In genomic region chr22:48560836-48561235, GRCh38 we compare ENCODE assay signal across 22 cellular contexts.
"Had no signal": no experiment of that assay in that cellular context is flagged by ENCODE, and none has a peak within 500 bp of the region (broad histone marks: within the 10 kb centered on the region; RNA-seq: fewer than 3 reads in every experiment).

No MANE protein-coding gene starts in this region.

- H3K27me3 ChIP-seq: colonic mucosa, right lobe of liver, transverse colon, upper lobe of right lung, vagina had no signal

- H3K4me3 ChIP-seq: colonic mucosa, esophagus squamous epithelium, lung, right lobe of liver, thoracic aorta, transverse colon, upper lobe of right lung, vagina had no signal

- H3K36me3 ChIP-seq: colonic mucosa, esophagus squamous epithelium, right lobe of liver, thoracic aorta, transverse colon, upper lobe of right lung, vagina had no signal

- H3K9me3 Mint-ChIP-seq: dendritic cell treated with granulocyte-macrophage colony-stimulating factor and Interleukin-4, amounts not matched to agents 40 ng/mL and 50 ng/mL, for 4 days; natural killer cell; stimulated activated naive CD8-positive, alpha-beta T cell treated with anti-CD3 and anti-CD28 coated beads, Interleukin-15, Interleukin-2, amounts not matched to agents 100 ng/mL and 50 ng/mL, for 24 hours had no signal

- H3K27ac ChIP-seq: colonic mucosa, esophagus squamous epithelium, parathyroid adenoma, right lobe of liver, thoracic aorta, transverse colon, upper lobe of right lung, vagina had no signal

- H3K27me3 Mint-ChIP-seq: dendritic cell treated with granulocyte-macrophage colony-stimulating factor and Interleukin-4, amounts not matched to agents 40 ng/mL and 50 ng/mL, for 4 days; stimulated activated naive CD8-positive, alpha-beta T cell treated with anti-CD3 and anti-CD28 coated beads, Interleukin-15, Interleukin-2, amounts not matched to agents 100 ng/mL and 50 ng/mL, for 24 hours had no signal

- ATAC-seq: left colon; left ventricle myocardium superior; natural killer cell; stimulated activated naive B cell treated with anti-CD40 and anti-IgM and Interleukin-4, amounts not matched to agents 10 μg/mL and 1 μg/mL and 100 μg/mL, for 72 hours; upper lobe of right lung had no signal

- DNase-seq: colonic mucosa; effector memory CD4-positive, alpha-beta T cell; erythroblast; esophagus squamous epithelium; foreskin melanocyte; left colon; left ventricle myocardium superior; natural killer cell; small intestine; stimulated activated CD4-positive, alpha-beta T cell treated with anti-CD3 and anti-CD28 coated beads, Interleukin-15, amount 100 ng/mL, for 24 hours; stimulated activated CD4-positive, alpha-beta T cell treated with anti-CD3 and anti-CD28 coated beads, Interleukin-2, amount 100 ng/mL, for 48 hours; stimulated activated naive B cell treated with anti-CD40 and anti-IgM and Interleukin-4, amounts not matched to agents 10 μg/mL and 1 μg/mL and 100 μg/mL, for 72 hours; transverse colon; upper lobe of right lung had no signal

- H3K4me1 ChIP-seq: colonic mucosa, esophagus squamous epithelium, parathyroid adenoma, right lobe of liver, transverse colon, upper lobe of right lung, vagina had no signal

- H3K9me3 ChIP-seq: colonic mucosa, esophagus squamous epithelium, right lobe of liver, thoracic aorta, transverse colon, upper lobe of right lung, vagina had no signal

- H3K4me3 Mint-ChIP-seq: dendritic cell treated with granulocyte-macrophage colony-stimulating factor and Interleukin-4, amounts not matched to agents 40 ng/mL and 50 ng/mL, for 4 days; memory B cell; natural killer cell; stimulated activated naive B cell treated with anti-CD40 and anti-IgM and Interleukin-4, amounts not matched to agents 10 μg/mL and 1 μg/mL and 100 μg/mL, for 72 hours; stimulated activated naive CD8-positive, alpha-beta T cell treated with anti-CD3 and anti-CD28 coated beads, Interleukin-15, Interleukin-2, amounts not matched to agents 100 ng/mL and 50 ng/mL, for 24 hours had no signal

- H3K4me1 Mint-ChIP-seq: memory B cell; natural killer cell; stimulated activated naive B cell treated with anti-CD40 and anti-IgM and Interleukin-4, amounts not matched to agents 10 μg/mL and 1 μg/mL and 100 μg/mL, for 72 hours had no signal

- H3K27ac Mint-ChIP-seq: dendritic cell treated with granulocyte-macrophage colony-stimulating factor and Interleukin-4, amounts not matched to agents 40 ng/mL and 50 ng/mL, for 4 days; memory B cell; natural killer cell; stimulated activated naive B cell treated with anti-CD40 and anti-IgM and Interleukin-4, amounts not matched to agents 10 μg/mL and 1 μg/mL and 100 μg/mL, for 72 hours; stimulated activated naive CD8-positive, alpha-beta T cell treated with anti-CD3 and anti-CD28 coated beads, Interleukin-15, Interleukin-2, amounts not matched to agents 100 ng/mL and 50 ng/mL, for 24 hours had no signal

- H3K36me3 Mint-ChIP-seq: memory B cell; natural killer cell; stimulated activated naive B cell treated with anti-CD40 and anti-IgM and Interleukin-4, amounts not matched to agents 10 μg/mL and 1 μg/mL and 100 μg/mL, for 72 hours had no signal
